In genomic region chr1:11784993-11785769, GRCh38 we compare ENCODE assay signal across 8 cellular contexts. TPM values are rescaled to one million over a fixed set of nuclear protein-coding genes. Genes with fewer than 3 reads are reported as not detected.
DNase-seq lines count a peak whose midpoint lies in the region; ATAC-seq and TF ChIP-seq lines count a peak whose summit lies in the region.

No MANE protein-coding gene starts in this region.

- H3K4me1 Mint-ChIP-seq in activated T-cell treated with anti-CD3 and anti-CD28 coated beads, Interleukin-2, amount 50 U/mL, for 4 hours (ENCODE audit: low read depth): peaks cover 8% of the 10 kb centered on the region
- H3K4me1 Mint-ChIP-seq in nephron progenitor cell: peaks cover 69% of the 10 kb centered on the region

- peak overlapping the region; percentile 46 for H3K4me3 Mint-ChIP-seq in activated T-cell treated with anti-CD3 and anti-CD28 coated beads, Interleukin-2, amount 50 U/mL, for 4 hours
- no peak overlapping the region for H3K4me3 Mint-ChIP-seq in nephron progenitor cell

- no peaks in the 10 kb centered on the region for H3K27me3 ChIP-seq in upper lobe of left lung

- peaks cover 49 to 60% (median 59%) of the 10 kb centered on the region in 4 donors for H3K4me1 ChIP-seq in upper lobe of left lung

- H3K9me3 ChIP-seq in upper lobe of left lung: no peaks in the 10 kb centered on the region

- WGBS in upper lobe of left lung, 2 donors: 16 to 17% methylated on average over 5 to 10 of the region's 30 CpGs

- H3K27me3 Mint-ChIP-seq in activated T-cell treated with anti-CD3 and anti-CD28 coated beads, Interleukin-2, amount 50 U/mL, for 4 hours (ENCODE audit: low read depth): no peaks in the 10 kb centered on the region
- no peaks in the 10 kb centered on the region for H3K27me3 Mint-ChIP-seq in nephron progenitor cell (ENCODE audit: low read depth, poor library complexity)

- peak; percentile 82 for DNase-seq in activated effector memory CD4-positive, alpha-beta T cell treated with anti-CD3 and anti-CD28 coated beads, Interleukin-2, amount 50 U/mL, for 16 hours
- DNase-seq in activated effector memory CD4-positive, alpha-beta T cell treated with Interleukin-2 at 50 U/mL for 16 hours: no peak
- DNase-seq in NCI-H1092 (lab: John Stamatoyannopoulos, UW) (peak; percentile 13), fibroblast of the aortic adventitia (ENCODE audit: low read depth) (peak; percentile 54), nephron progenitor cell (peak; percentile 78), upper lobe of left lung (peak; percentile 83 to 91)
- peak; percentile 31 for DNase-seq in activated T-cell treated with anti-CD3 and anti-CD28 coated beads, Interleukin-2, amount 50 U/mL, for 4 hours

- no peaks in the 10 kb centered on the region for H3K36me3 Mint-ChIP-seq in activated T-cell treated with anti-CD3 and anti-CD28 coated beads, Interleukin-2, amount 50 U/mL, for 4 hours (ENCODE audit: insufficient read depth)
- H3K36me3 Mint-ChIP-seq in nephron progenitor cell (ENCODE audit: low read depth): peaks cover under 1% of the 10 kb centered on the region

- peaks cover 0 to 9% (median 2%) of the 10 kb centered on the region in 4 donors for H3K36me3 ChIP-seq in upper lobe of left lung

- TF ChIP-seq CTCF in fibroblast of the aortic adventitia (IDR thresholded peaks at IDR 0.05; ENCODE audit: insufficient read depth, low read length): peak; percentile 93
- TF ChIP-seq CTCF in nephron progenitor cell (IDR thresholded peaks at IDR 0.05): peak; percentile 72
- peak; percentile 79 to 96 (median 92) for TF ChIP-seq CTCF in upper lobe of left lung (IDR thresholded peaks at IDR 0.05)

- H3K27ac Mint-ChIP-seq in nephron progenitor cell: no peak overlapping the region

- TF ChIP-seq POLR2A in upper lobe of left lung (IDR thresholded peaks at IDR 0.05): peak in 2 of 4 donors; percentile 4 to 19

- H3K9me3 Mint-ChIP-seq in activated T-cell treated with anti-CD3 and anti-CD28 coated beads, Interleukin-2, amount 50 U/mL, for 4 hours: no peaks in the 10 kb centered on the region
- no peaks in the 10 kb centered on the region for H3K9me3 Mint-ChIP-seq in nephron progenitor cell

- H3K4me3 ChIP-seq in fibroblast of the aortic adventitia (ENCODE audit: low read depth, low read length) (peak overlapping the region; percentile 25), upper lobe of left lung (peak overlapping the region in 3 of 4 donors; percentile 1 to 32 (median 32))

- peak in 1 of 4 donors; percentile 4 for TF ChIP-seq EP300 in upper lobe of left lung (IDR thresholded peaks at IDR 0.05)

- peak; percentile 77 to 81 for ATAC-seq in activated T-cell treated with anti-CD3 and anti-CD28 coated beads, Interleukin-2, amount 50 U/mL, for 4 hours
- peak; percentile 74 to 80 for ATAC-seq in upper lobe of left lung (ENCODE audit: low FRiP score in 2 of 2)
- no peak for ATAC-seq in GM21529 (IDR thresholded peaks at IDR 0.05; ENCODE audit: unreplicated experiment)

- peak overlapping the region in 3 of 4 donors; percentile 72 to 99 (median 81) for H3K27ac ChIP-seq in upper lobe of left lung

RNA-seq across cellular contexts. Expression of gene MTHFR, which starts 20.6 kb away (rescaled TPM):
- 10 to 100 TPM; 13.1 to 17.0 (median 14.9) TPM for total RNA-seq in activated T-cell treated with anti-CD3 and anti-CD28 coated beads, Interleukin-2, amount 50 U/mL, for 4 hours
- 42.9 and 55.4 TPM in 2 replicates for total RNA-seq in fibroblast of the aortic adventitia (ENCODE audit: low replicate concordance)
- total RNA-seq in upper lobe of left lung: 100 to 1,000 TPM in 2 of 6 donors, 10 to 100 TPM in 4; 51.5 to 163 (median 58.2) TPM

RNA-seq across cellular contexts. Expression of gene CLCN6, which starts 20.8 kb away (rescaled TPM):
- total RNA-seq in activated T-cell treated with anti-CD3 and anti-CD28 coated beads, Interleukin-2, amount 50 U/mL, for 4 hours: 10 to 100 TPM in 2 of 3 donors, 1 to 10 TPM in 1; 8.6 to 13.5 (median 10.7) TPM
- total RNA-seq in fibroblast of the aortic adventitia (ENCODE audit: low replicate concordance) (12.6 and 47.8 TPM in 2 replicates), upper lobe of left lung (10 to 100 TPM; 21.6 to 96.4 (median 33.0) TPM)

RNA-seq across cellular contexts. Expression of gene C1orf167, which starts 23.2 kb away (rescaled TPM):
- total RNA-seq in activated T-cell treated with anti-CD3 and anti-CD28 coated beads, Interleukin-2, amount 50 U/mL, for 4 hours: not detected
- 0.36 TPM in 1 of 2 replicates, not detected in the other for total RNA-seq in fibroblast of the aortic adventitia (ENCODE audit: low replicate concordance)
- total RNA-seq in upper lobe of left lung: 10 to 100 TPM in 2 of 6 donors, 1 to 10 TPM in 4; 1.0 to 14.3 (median 8.8) TPM

RNA-seq across cellular contexts. Expression of gene AGTRAP, which starts 49.2 kb away (rescaled TPM):
- 1 to 10 TPM; 6.5 to 7.8 (median 7.1) TPM for total RNA-seq in activated T-cell treated with anti-CD3 and anti-CD28 coated beads, Interleukin-2, amount 50 U/mL, for 4 hours
- 15.0 and 49.4 TPM in 2 replicates for total RNA-seq in fibroblast of the aortic adventitia (ENCODE audit: low replicate concordance)
- total RNA-seq in upper lobe of left lung: 10 to 100 TPM; 52.2 to 80.1 (median 68.7) TPM
